Comparison of ENCODE assay signal across 1 cellular context in genomic region chr11:61832207-61832606, GRCh38.
TF ChIP-seq lines count a peak whose summit lies in the region.

No MANE protein-coding gene starts in this region.

TF ChIP-seq in SK-N-SH, 30 proteins besides CTCF, POLR2A, EP300 and RAD21:
- peak; percentile 75; the same call in 1 of the 2 replicates for TF ChIP-seq REST (IDR thresholded peaks at IDR 0.05; ENCODE audit: low read depth, low read length)
- TF ChIP-seq MAX (IDR thresholded peaks at IDR 0.05; ENCODE audit: low read depth): no peak
